In the genomic region with DNA sequence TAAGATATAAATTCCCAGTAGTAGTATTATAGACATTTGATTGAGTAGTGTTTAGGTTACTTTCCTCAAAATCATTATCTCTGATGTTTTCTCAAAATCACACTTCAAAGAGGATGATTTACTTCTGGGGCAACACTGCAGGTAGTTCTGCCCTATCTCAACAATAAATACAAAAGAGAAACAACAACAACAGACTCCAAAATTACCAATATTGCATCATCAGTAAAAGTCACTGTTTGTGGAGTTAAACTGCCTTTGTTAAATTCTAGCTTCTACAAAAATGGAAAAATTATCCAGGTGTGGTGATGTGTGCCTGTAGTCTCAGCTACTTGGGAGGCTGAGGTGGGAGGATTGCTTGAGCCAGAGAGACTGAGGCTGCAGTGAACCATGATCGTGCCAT, we compare ENCODE assay signal across 7 cellular contexts.
"Had no signal": no experiment of that assay in that cellular context is flagged by ENCODE, and none has a peak within 500 bp of the region (broad histone marks: within the 10 kb centered on the region; RNA-seq: fewer than 3 reads in every experiment).

No MANE protein-coding gene starts in this region.

- H3K4me3 Mint-ChIP-seq: IgD-negative memory B cell had no signal

- H3K9ac ChIP-seq: KMS-11 had no signal

- FAIRE-seq: HTR-8/SVneo had no signal

- H3K36me3 Mint-ChIP-seq: IgD-negative memory B cell had no signal

- H3K27ac Mint-ChIP-seq: IgD-negative memory B cell had no signal

- H3K4me2 ChIP-seq: KMS-11 had no signal

- H3K4me1 Mint-ChIP-seq: IgD-negative memory B cell had no signal

- H3K27me3 Mint-ChIP-seq: IgD-negative memory B cell had no signal

- H3K27ac ChIP-seq: HL-60, KMS-11 had no signal

- H3K9me3 Mint-ChIP-seq: IgD-negative memory B cell had no signal

- DNase-seq: Karpas-422, KBM-7, KG1 had no signal
